Comparison of ENCODE assay signal across 2 cellular contexts in genomic region chr15:72415304-72415703, GRCh38.
TF ChIP-seq lines count a peak whose summit lies in the region.

No MANE protein-coding gene starts in this region.

TF ChIP-seq in HepG2, 621 proteins besides CTCF, POLR2A, EP300 and RAD21 (continues in another document):
- no peak for TF ChIP-seq KDM6A (CRISPR knock-in tag; IDR thresholded peaks at IDR 0.05; ENCODE audit: low read depth)
- 0 out of 2 replicates have a peak, but pooled peaks have one; percentile 16 for TF ChIP-seq RARA (CRISPR knock-in tag; IDR thresholded peaks at IDR 0.05)
- no peak for TF ChIP-seq SOX13 (IDR thresholded peaks at IDR 0.05)
- peak in 1 of 2 experiments; percentile 63; a peak in 2 of 4 replicates for TF ChIP-seq SOX13 (CRISPR knock-in tag; conservative IDR thresholded peaks at IDR 0.05 in 1 of 2, IDR thresholded peaks at IDR 0.05 in 1 of 2)
- TF ChIP-seq SOX5 (CRISPR knock-in tag; IDR thresholded peaks at IDR 0.05; ENCODE audit: borderline replicate concordance): peak; percentile 81; the same call in 1 of the 2 replicates
- TF ChIP-seq MYC (CRISPR knock-in tag; IDR thresholded peaks at IDR 0.05; ENCODE audit: borderline replicate concordance): no peak
- TF ChIP-seq PAXIP1 (CRISPR knock-in tag; conservative IDR thresholded peaks at IDR 0.05): peak; percentile 62
- TF ChIP-seq ARID4A (CRISPR knock-in tag; IDR thresholded peaks at IDR 0.05; ENCODE audit: borderline replicate concordance): no peak
- peak; percentile 43; the same call in 1 of the 2 replicates for TF ChIP-seq ARID5B (CRISPR knock-in tag; IDR thresholded peaks at IDR 0.05)
- TF ChIP-seq NCOR1 (IDR thresholded peaks at IDR 0.05; ENCODE audit: borderline replicate concordance, low read length): peak; percentile 47; the same call in 1 of the 2 replicates
- TF ChIP-seq ISL2 (CRISPR knock-in tag; IDR thresholded peaks at IDR 0.05): peak; percentile 50; the same call in 1 of the 2 replicates
- TF ChIP-seq LCORL (IDR thresholded peaks at IDR 0.05): no peak
- peak; percentile 43; the same call in 1 of the 2 replicates for TF ChIP-seq LCORL (CRISPR knock-in tag; IDR thresholded peaks at IDR 0.05)

TF ChIP-seq in WTC11, 78 proteins besides CTCF, POLR2A, EP300 and RAD21:
- TF ChIP-seq USF2 (CRISPR knock-in tag; IDR thresholded peaks at IDR 0.05): no peak
- 0 out of 2 replicates have a peak, but pooled peaks have one; percentile 29 for TF ChIP-seq GABPB1 (CRISPR knock-in tag; IDR thresholded peaks at IDR 0.05)
